8 cellular contexts compared by ENCODE assay signal in the genomic region with DNA sequence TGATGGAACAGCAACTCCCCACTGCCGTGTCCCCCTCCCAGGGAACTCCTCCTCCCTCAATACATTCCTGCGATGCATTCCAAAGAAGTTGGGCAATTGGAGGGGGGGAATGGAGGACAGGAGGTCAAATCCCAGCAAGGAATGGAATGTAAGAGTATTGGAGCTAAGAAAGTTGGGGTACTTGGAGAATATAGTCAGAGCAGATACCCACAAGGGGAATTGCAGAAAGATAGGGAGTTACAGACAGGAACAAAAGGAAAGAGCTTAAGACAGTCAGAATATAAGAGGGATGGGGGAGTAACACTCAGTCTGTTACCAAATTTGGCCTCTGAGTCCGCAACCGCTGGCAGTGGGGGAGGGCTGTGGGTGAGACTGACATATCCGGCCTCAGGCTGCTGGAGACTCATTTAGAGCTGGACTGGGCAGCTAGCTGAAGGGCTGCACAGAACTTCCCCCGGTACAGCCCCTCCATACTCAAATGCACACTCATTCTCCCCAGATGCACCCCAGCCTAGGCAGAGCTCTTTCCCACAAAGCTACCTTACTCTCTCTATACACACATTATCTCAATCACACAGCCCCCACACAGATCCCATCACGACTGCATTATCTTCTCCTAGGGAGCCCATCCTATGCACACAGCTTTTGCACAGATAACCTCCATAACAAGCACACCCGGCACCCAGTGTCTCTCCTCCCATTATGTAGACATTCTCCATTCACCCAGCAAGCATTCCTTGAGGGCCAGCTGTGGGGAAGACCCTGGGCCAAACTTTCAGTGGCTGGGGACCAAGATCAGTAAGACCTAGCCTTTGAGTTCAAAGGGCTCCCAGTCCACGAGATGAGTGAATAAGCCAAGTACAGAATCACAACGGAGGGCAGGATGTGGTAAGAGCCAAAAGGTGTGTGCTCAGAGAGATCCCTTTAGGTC. TPM values are rescaled to one million over a fixed set of nuclear protein-coding genes. Genes with fewer than 3 reads are reported as not detected.
DNase-seq lines count a peak whose midpoint lies in the region; ATAC-seq and TF ChIP-seq lines count a peak whose summit lies in the region.

No MANE protein-coding gene starts in this region.

- no peak overlapping the region for H3K9ac ChIP-seq in iPS-15b (ENCODE audit: low read depth, low read length)
- H3K9ac ChIP-seq in skeletal muscle tissue (ENCODE audit: low read depth in 1 of 3, low read length in 3 of 3), result peak overlapping the region; percentile 36 to 69 (median 53)

- ATAC-seq in GM18517 (IDR thresholded peaks at IDR 0.05; ENCODE audit: unreplicated experiment) (no peak), T-helper 17 cell (no peak)

- H3K27ac Mint-ChIP-seq in T-helper 17 cell, result no peak overlapping the region

- peaks cover 21% of the 10 kb centered on the region for H3K36me3 ChIP-seq in GM06990 (ENCODE audit: control insufficient read depth, insufficient read depth, low read length)
- peaks cover 19% of the 10 kb centered on the region for H3K36me3 ChIP-seq in iPS-15b (ENCODE audit: control insufficient read depth, insufficient read depth, low read length)
- H3K36me3 ChIP-seq in skeletal muscle tissue (ENCODE audit: control insufficient read depth in 3 of 3, insufficient read depth in 3 of 3, low read length in 3 of 3), result peaks cover 23 to 29% (median 25%) of the 10 kb centered on the region in 3 donors

- H3K4me1 ChIP-seq in iPS-15b (ENCODE audit: control insufficient read depth, insufficient read depth, low read length) (peaks cover 34% of the 10 kb centered on the region), skeletal muscle tissue (ENCODE audit: control insufficient read depth in 3 of 3, insufficient read depth in 3 of 3, low read length in 3 of 3) (peaks cover 54 to 56% (median 56%) of the 10 kb centered on the region in 3 donors)

- H3K4me1 Mint-ChIP-seq in T-helper 17 cell, result peaks cover 29% of the 10 kb centered on the region

- H3K27me3 ChIP-seq in GM06990 (replicated peaks; ENCODE audit: control insufficient read depth, insufficient read depth, low read length), result no peaks in the 10 kb centered on the region
- no peaks in the 10 kb centered on the region for H3K27me3 ChIP-seq in iPS-15b (ENCODE audit: control insufficient read depth, insufficient read depth, low read length)
- no peaks in the 10 kb centered on the region for H3K27me3 ChIP-seq in skeletal muscle tissue (ENCODE audit: control insufficient read depth in 3 of 3, insufficient read depth in 3 of 3, low read length in 3 of 3)

- H3K27ac ChIP-seq in skeletal muscle tissue (ENCODE audit: low read depth, low read length), result peak overlapping the region; percentile 95

- DNase-seq in GM06990 (ENCODE audit: extremely low read depth, insufficient read length) (peak; percentile 77), LHCN-M2 (ENCODE audit: low read depth) (peak; percentile 95), amniotic stem cell (lab: John Stamatoyannopoulos, UW) (peak; percentile 62), NCI-H69 (lab: John Stamatoyannopoulos, UW) (no peak), T-helper 17 cell (no peak)

- H3K9me3 ChIP-seq in iPS-15b (ENCODE audit: control insufficient read depth, insufficient read depth, low read length) (no peaks in the 10 kb centered on the region), skeletal muscle tissue (ENCODE audit: control insufficient read depth in 3 of 3, low read length in 3 of 3) (no peaks in the 10 kb centered on the region), T-helper 17 cell (ENCODE audit: control insufficient read depth, low read length, poor library complexity, severe bottlenecking) (no peaks in the 10 kb centered on the region)

- no peak overlapping the region for H3K4me3 Mint-ChIP-seq in T-helper 17 cell

- H3K4me3 ChIP-seq in GM06990 (replicated peaks; ENCODE audit: low read depth, low read length), result peak overlapping the region; percentile 58
- peak overlapping the region; percentile 52 for H3K4me3 ChIP-seq in iPS-15b (ENCODE audit: low read depth, low read length)
- H3K4me3 ChIP-seq in skeletal muscle tissue (ENCODE audit: low read length in 3 of 3), result peak overlapping the region; percentile 24 to 64 (median 58)

- TF ChIP-seq CTCF in GM06990 (IDR thresholded peaks at IDR 0.05; ENCODE audit: insufficient read depth, low read length, poor library complexity, severe bottlenecking), result no peak

- no peaks in the 10 kb centered on the region for H3K27me3 Mint-ChIP-seq in T-helper 17 cell

- peaks cover 11% of the 10 kb centered on the region for H3K36me3 Mint-ChIP-seq in T-helper 17 cell (ENCODE audit: low read depth)

RNA-seq across cellular contexts. Expression of a gene that starts 3.7 kb away (rescaled TPM):
- total RNA-seq in LHCN-M2 (2014; rRNA removed) (356 and 415 TPM in 2 replicates), skeletal muscle tissue (90.8 TPM), T-helper 17 cell (100 to 1,000 TPM; 259 to 617 TPM)
- polyA plus RNA-seq in LHCN-M2 (2012), result 384 TPM

RNA-seq across cellular contexts. Expression of a gene that starts 4.2 kb away (rescaled TPM):
- 87.9 and 108 TPM in 2 replicates for total RNA-seq in LHCN-M2 (2014; rRNA removed)
- polyA plus RNA-seq in LHCN-M2 (2012), result 76.4 TPM
- total RNA-seq in skeletal muscle tissue, result 20.9 TPM
- 10 to 100 TPM; 16.0 to 16.5 TPM for total RNA-seq in T-helper 17 cell

RNA-seq across cellular contexts. Expression of a gene that starts 20.7 kb away (rescaled TPM):
- total RNA-seq in LHCN-M2 (2014; rRNA removed), result 26.4 and 29.9 TPM in 2 replicates
- 26.2 TPM for polyA plus RNA-seq in LHCN-M2 (2012)
- 31.3 TPM for total RNA-seq in skeletal muscle tissue
- total RNA-seq in T-helper 17 cell, result 10 to 100 TPM; 28.6 to 28.7 TPM

RNA-seq across cellular contexts. Expression of a gene that starts 20.8 kb away (rescaled TPM):
- 13.5 and 17.4 TPM in 2 replicates for total RNA-seq in LHCN-M2 (2014; rRNA removed)
- 15.8 TPM for polyA plus RNA-seq in LHCN-M2 (2012)
- 7.8 TPM for total RNA-seq in skeletal muscle tissue
- 10 to 100 TPM; 25.5 to 26.5 TPM for total RNA-seq in T-helper 17 cell

RNA-seq across cellular contexts. Expression of a gene that starts 25.8 kb away (rescaled TPM):
- not detected in 2 replicates for total RNA-seq in LHCN-M2 (2014; rRNA removed)
- not detected for polyA plus RNA-seq in LHCN-M2 (2012)
- not detected for total RNA-seq in skeletal muscle tissue
- not detected for total RNA-seq in T-helper 17 cell

Comparison
In these comparisons a context has a peak if more than half of its experiments do, and no peak if none do; other contexts are left out.
1. DNase-seq: peak in GM06990 (single experiment), LHCN-M2 (single experiment) and amniotic stem cell (single experiment); none in NCI-H69 (single experiment) and T-helper 17 cell (0 of 3).
2. Peak in every context shown above with its lines, with median percentiles within 50 percentile points of each other: H3K4me3 ChIP-seq.